In the genomic region with DNA sequence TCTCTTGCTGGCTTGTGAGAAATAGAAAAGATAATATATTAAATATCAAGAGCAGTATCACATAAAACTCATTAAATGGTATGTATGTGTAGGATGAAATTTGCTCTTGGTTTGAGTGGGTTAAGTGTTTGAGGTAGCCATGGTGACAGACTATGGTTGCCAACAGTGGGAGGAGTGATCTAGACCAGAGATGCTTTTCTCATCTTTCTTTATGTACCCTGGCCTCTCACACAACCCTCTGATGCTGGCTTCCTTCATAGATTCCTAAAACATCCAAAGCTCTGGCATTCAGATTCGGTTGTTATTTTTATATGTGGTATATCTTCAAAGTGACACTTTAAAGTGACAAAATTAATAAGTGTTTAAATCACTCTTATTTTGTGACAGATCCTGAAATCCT, we compare ENCODE assay signal across 23 cellular contexts. TPM values are rescaled to one million over a fixed set of nuclear protein-coding genes. Genes with fewer than 3 reads are reported as not detected.
"Had no signal": no experiment of that assay in that cellular context is flagged by ENCODE, and none has a peak within 500 bp of the region (broad histone marks: within the 10 kb centered on the region; RNA-seq: fewer than 3 reads in every experiment).

No MANE protein-coding gene starts in this region.

- H3K9me3 Mint-ChIP-seq: activated T-helper 1 cell treated with anti-CD3 and anti-CD28 coated beads, Interleukin-12 subunit alpha, Interleukin-12 subunit beta, Interleukin-2, Interleukin-4 antibody, amounts not matched to agents 30 ng/mL and 10 ng/mL and 1 ng/mL, durations not matched to agents 14 hours and 24 hours and 36 hours; T-helper 2 cell treated with Interferon-gamma antibody and Interleukin-4, amounts not matched to agents 5 μg/mL and 100 μg/mL, for 36 hours had no signal

- H3K4me3 Mint-ChIP-seq: activated CD8-positive, alpha-beta T cell treated with anti-CD3 and anti-CD28 coated beads, Interleukin-2, amount 10 ng/mL, durations not matched to agents 7 days and 5 days; activated naive CD8-positive, alpha-beta T cell treated with anti-CD3 and anti-CD28 coated beads, Interleukin-2, amount 50 U/mL, for 24 hours; activated T-helper 1 cell treated with anti-CD3 and anti-CD28 coated beads, Interleukin-12 subunit alpha, Interleukin-12 subunit beta, Interleukin-2, Interleukin-4 antibody, amounts not matched to agents 30 ng/mL and 10 ng/mL and 1 ng/mL, durations not matched to agents 14 hours and 24 hours and 36 hours; dendritic cell treated with granulocyte-macrophage colony-stimulating factor and Interleukin-4, amounts not matched to agents 40 ng/mL and 50 ng/mL, for 4 days; natural killer cell; T-helper 2 cell treated with Interferon-gamma antibody and Interleukin-4, amounts not matched to agents 5 μg/mL and 100 μg/mL, for 36 hours had no signal

- DNase-seq: activated CD4-positive, alpha-beta T cell treated with anti-CD3 and anti-CD28 coated beads, Interleukin-2, amount 50 U/mL, for 1 hour; activated CD4-positive, CD25-positive, alpha-beta regulatory T cell treated with anti-CD3 and anti-CD28 coated beads, Interleukin-2, amount 50 U/mL, for 72 hours; activated CD8-positive, alpha-beta T cell treated with anti-CD3 and anti-CD28 coated beads, Interleukin-2, amount 10 ng/mL, durations not matched to agents 7 days and 5 days; activated gamma-delta T cell; activated naive CD4-positive, alpha-beta T cell treated with anti-CD3 and anti-CD28 coated beads, Interleukin-2, amount 50 U/mL, for 16 hours; activated naive CD8-positive, alpha-beta T cell treated with anti-CD3 and anti-CD28 coated beads, Interleukin-2, amount 50 U/mL, for 24 hours; effector CD8-positive, alpha-beta T cell; erythroblast; foreskin keratinocyte; left ventricle myocardium inferior; midbrain; natural killer cell; pancreas; right cardiac atrium; stimulated activated CD4-positive, alpha-beta T cell treated with anti-CD3 and anti-CD28 coated beads, Interleukin-4, amount 100 ng/mL, for 24 hours; stimulated activated naive CD4-positive, alpha-beta T cell treated with Interleukin-2 at 50 U/mL for 16 hours; upper lobe of right lung; WERI-Rb-1 had no signal

- H3K27ac Mint-ChIP-seq: activated CD8-positive, alpha-beta T cell treated with anti-CD3 and anti-CD28 coated beads, Interleukin-2, amount 10 ng/mL, durations not matched to agents 7 days and 5 days; activated naive CD8-positive, alpha-beta T cell treated with anti-CD3 and anti-CD28 coated beads, Interleukin-2, amount 50 U/mL, for 24 hours; activated T-helper 1 cell treated with anti-CD3 and anti-CD28 coated beads, Interleukin-12 subunit alpha, Interleukin-12 subunit beta, Interleukin-2, Interleukin-4 antibody, amounts not matched to agents 30 ng/mL and 10 ng/mL and 1 ng/mL, durations not matched to agents 14 hours and 24 hours and 36 hours; dendritic cell treated with granulocyte-macrophage colony-stimulating factor and Interleukin-4, amounts not matched to agents 40 ng/mL and 50 ng/mL, for 4 days; natural killer cell; T-helper 2 cell treated with Interferon-gamma antibody and Interleukin-4, amounts not matched to agents 5 μg/mL and 100 μg/mL, for 36 hours had no signal

- H3K27me3 Mint-ChIP-seq: dendritic cell treated with granulocyte-macrophage colony-stimulating factor and Interleukin-4, amounts not matched to agents 40 ng/mL and 50 ng/mL, for 4 days had no signal

- H3K36me3 Mint-ChIP-seq: natural killer cell had no signal

- H3K4me1 Mint-ChIP-seq: activated naive CD8-positive, alpha-beta T cell treated with anti-CD3 and anti-CD28 coated beads, Interleukin-2, amount 50 U/mL, for 24 hours; natural killer cell had no signal

- ATAC-seq: activated CD8-positive, alpha-beta T cell treated with anti-CD3 and anti-CD28 coated beads, Interleukin-2, amount 10 ng/mL, durations not matched to agents 7 days and 5 days; activated naive CD8-positive, alpha-beta T cell treated with anti-CD3 and anti-CD28 coated beads, Interleukin-2, amount 50 U/mL, for 24 hours; foreskin keratinocyte; natural killer cell; pancreas; upper lobe of right lung had no signal

RNA-seq across cellular contexts. Expression of a gene that starts 9.0 kb away (rescaled TPM):
- total RNA-seq: activated CD8-positive, alpha-beta T cell treated with anti-CD3 and anti-CD28 coated beads, Interleukin-2, amount 10 ng/mL, durations not matched to agents 7 days and 5 days; activated T-helper 1 cell treated with anti-CD3 and anti-CD28 coated beads, Interleukin-12 subunit alpha, Interleukin-12 subunit beta, Interleukin-2, Interleukin-4 antibody, amounts not matched to agents 30 ng/mL and 10 ng/mL and 1 ng/mL, durations not matched to agents 14 hours and 24 hours and 36 hours; fibroblast of lung; foreskin keratinocyte; kidney epithelial cell; natural killer cell had no signal
- polyA plus RNA-seq: foreskin keratinocyte had no signal
